In the genomic region with DNA sequence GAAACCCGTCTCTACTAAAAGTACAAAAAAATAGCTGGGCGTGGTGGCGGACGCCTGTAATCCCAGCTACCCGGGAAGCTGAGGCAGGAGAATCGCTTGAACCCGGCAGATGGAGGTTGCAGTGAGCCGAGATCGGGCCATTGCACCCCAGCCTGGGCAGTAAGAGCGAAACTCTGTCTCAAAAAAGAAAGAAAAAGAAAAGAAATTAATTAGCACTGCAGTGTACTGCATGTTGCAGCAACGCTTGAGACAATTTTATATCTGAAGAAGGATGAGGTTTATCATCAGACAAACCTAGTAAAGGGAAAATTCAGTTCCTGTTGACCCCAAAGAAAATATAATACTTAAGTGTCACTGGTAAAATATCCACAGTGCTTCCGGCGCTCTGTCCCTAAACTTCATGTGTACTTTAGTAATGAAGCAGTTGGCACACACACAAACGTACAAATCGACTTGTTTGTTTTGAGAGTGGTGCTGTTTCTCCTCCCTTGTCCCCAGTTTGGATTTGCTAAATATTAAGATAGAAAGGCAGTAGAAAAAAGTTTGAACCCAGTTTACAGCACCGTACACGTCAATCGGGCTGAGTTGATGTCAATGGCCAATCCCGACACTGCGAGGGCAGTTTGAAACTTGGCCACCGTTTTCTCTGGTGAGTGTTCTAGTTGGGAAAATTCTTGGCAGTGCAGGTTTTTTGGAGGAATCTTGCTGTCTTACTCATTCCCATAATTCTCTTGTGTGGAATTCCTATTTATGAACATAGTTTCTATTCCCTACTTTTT, we compare ENCODE assay signal across 8 cellular contexts.
A peak's percentile ranks its signal among the peaks of the same experiment; 100 is the strongest.
DNase-seq lines count a peak whose midpoint lies in the region; ATAC-seq and TF ChIP-seq lines count a peak whose summit lies in the region.

No MANE protein-coding gene starts in this region.

- peak; percentile 47 for DNase-seq in BE2C
- peak in 2 of 10 donors; percentile 8 to 31 for DNase-seq in dorsolateral prefrontal cortex
- peak; percentile 28 for DNase-seq in mucosa of gallbladder (ENCODE audit: low spot score)
- no peak for DNase-seq in NCI-H2029 treated with DMSO at 0.1 percent for 48 hours (lab: John Stamatoyannopoulos, UW)

- H2AFZ ChIP-seq in OCI-LY3 (ENCODE audit: low read depth, low read length) = no peak overlapping the region

- no peak for TF ChIP-seq CTCF in BE2C (IDR thresholded peaks at IDR 0.05; ENCODE audit: low read depth, low read length)
- no peak for TF ChIP-seq CTCF in OCI-LY3 (IDR thresholded peaks at IDR 0.05; ENCODE audit: low read depth, low read length)
- no peak for TF ChIP-seq CTCF in dorsolateral prefrontal cortex (IDR thresholded peaks at IDR 0.05 in 54 of 56, conservative IDR thresholded peaks at IDR 0.05 in 2 of 56; ENCODE audit: low read depth in 1 of 56, partially characterized antibody in 56 of 56)

- H3K4me2 ChIP-seq in OCI-LY3 (ENCODE audit: low read length) = peak overlapping the region; percentile 66

- H3K4me1 ChIP-seq in BE2C (no peaks in the 10 kb centered on the region; the same call in 1 of the 2 replicates), OCI-LY3 (ENCODE audit: low read length) (peaks cover 23% of the 10 kb centered on the region)

- peak overlapping the region; percentile 97 for H3K4me3 ChIP-seq in BE2C (ENCODE audit: low read depth, low read length)
- H3K4me3 ChIP-seq in OCI-LY3 (ENCODE audit: low read length) = peak overlapping the region; percentile 77
- H3K4me3 ChIP-seq in dorsolateral prefrontal cortex = peak overlapping the region; percentile 49 to 87 (median 72)

- H3K27me3 ChIP-seq in BE2C (no peaks in the 10 kb centered on the region), OCI-LY3 (ENCODE audit: low read depth, low read length) (no peaks in the 10 kb centered on the region), dorsolateral prefrontal cortex (peaks cover 0 to 90% (median 7%) of the 10 kb centered on the region in 45 donors)

- H4K20me1 ChIP-seq in OCI-LY3 (ENCODE audit: insufficient read depth, low read length) = no peaks in the 10 kb centered on the region

- H3K9me3 ChIP-seq in BE2C (no peaks in the 10 kb centered on the region), OCI-LY3 (ENCODE audit: insufficient read depth, low read length) (peaks cover 13% of the 10 kb centered on the region; the same call in 1 of the 2 replicates)

- no peak for ATAC-seq in GM19467 (IDR thresholded peaks at IDR 0.05; ENCODE audit: unreplicated experiment)
- no peak for ATAC-seq in GM18868 (IDR thresholded peaks at IDR 0.05; ENCODE audit: unreplicated experiment)

- H3K79me2 ChIP-seq in OCI-LY3 (ENCODE audit: low read length) = no peaks in the 10 kb centered on the region

- H3K36me3 ChIP-seq in BE2C (0 out of 2 replicates have a peak, but pooled peaks cover 2% of the 10 kb centered on the region), OCI-LY3 (replicated peaks; ENCODE audit: low read depth, low read length) (no peaks in the 10 kb centered on the region)

- intact Hi-C loops in dorsolateral prefrontal cortex (cut with DNase I) = loop anchor here in 1 of 2 donors (10.0 kb wide), 1 partner anchor 55 kb away; a partner anchor contains a TSS

- peak overlapping the region; percentile 95 for H3K27ac ChIP-seq in OCI-LY3 (ENCODE audit: low read length)
- peak overlapping the region in 43 of 59 donors; percentile 57 to 97 (median 88) for H3K27ac ChIP-seq in dorsolateral prefrontal cortex

- TF ChIP-seq POLR2A in GM18951 (IDR thresholded peaks at IDR 0.05; ENCODE audit: extremely low read depth, insufficient read depth, insufficient read length) = peak; percentile 30

- H3K9ac ChIP-seq in OCI-LY3 (ENCODE audit: low read length) = peak overlapping the region; percentile 63; the same call in 1 of the 2 replicates

- in situ Hi-C loops in GM18951 (cut with MboI; ENCODE audit: low sequenced_read_pairs, unreplicated experiment) = no loop called here
